ENCODE assay signal across 1 cellular context in the genomic region with DNA sequence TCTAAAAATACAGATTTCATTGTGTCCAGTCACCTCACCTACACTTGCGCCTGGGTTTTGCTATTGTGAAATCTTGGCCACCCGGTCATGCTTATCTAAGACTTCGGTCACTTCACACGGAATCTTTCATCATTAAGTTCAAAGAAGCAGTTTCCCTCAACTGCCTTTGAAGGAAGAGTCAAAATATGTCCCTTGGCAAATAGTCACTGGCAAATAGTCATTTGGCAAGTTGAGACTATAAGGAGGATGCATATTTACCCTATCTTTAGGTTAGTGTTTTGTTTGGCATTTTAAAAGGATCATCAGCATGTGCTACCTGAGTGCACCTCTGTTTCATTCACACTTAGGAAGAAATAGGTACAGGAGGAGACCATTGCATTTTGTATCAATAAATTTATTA.
A peak's percentile ranks its signal among the peaks of the same experiment; 100 is the strongest.
TF ChIP-seq lines count a peak whose summit lies in the region.

No MANE protein-coding gene starts in this region.

TF ChIP-seq in HepG2, 621 proteins besides CTCF, POLR2A, EP300 and RAD21 (continued from another document and continues in another):
- TF ChIP-seq SMAD3 (CRISPR knock-in tag; IDR thresholded peaks at IDR 0.05) (peak; percentile 97), ZNF747 (CRISPR knock-in tag; IDR thresholded peaks at IDR 0.05; ENCODE audit: borderline replicate concordance) (no peak), PAWR (CRISPR knock-in tag; IDR thresholded peaks at IDR 0.05; ENCODE audit: borderline replicate concordance) (no peak), KMT2A (CRISPR knock-in tag; IDR thresholded peaks at IDR 0.05) (peak; percentile 73; the same call in 1 of the 2 replicates), ZNF572 (CRISPR knock-in tag; IDR thresholded peaks at IDR 0.05) (no peak), ZNF83 (CRISPR knock-in tag; IDR thresholded peaks at IDR 0.05; ENCODE audit: borderline replicate concordance) (no peak), ZNF766 (CRISPR knock-in tag; IDR thresholded peaks at IDR 0.05; ENCODE audit: borderline replicate concordance) (no peak), ZNF788 (CRISPR knock-in tag; IDR thresholded peaks at IDR 0.05; ENCODE audit: borderline replicate concordance) (no peak; the same call in 1 of the 2 replicates), MTF2 (CRISPR knock-in tag; IDR thresholded peaks at IDR 0.05; ENCODE audit: borderline replicate concordance) (no peak), PITX1 (CRISPR knock-in tag; IDR thresholded peaks at IDR 0.05) (peak; percentile 93), HDAC2 (CRISPR knock-in tag; IDR thresholded peaks at IDR 0.05) (peak; percentile 99), MZF1 (CRISPR knock-in tag; IDR thresholded peaks at IDR 0.05; ENCODE audit: borderline replicate concordance) (no peak), SIX4 (CRISPR knock-in tag; IDR thresholded peaks at IDR 0.05) (peak; percentile 95), GABPA (IDR thresholded peaks at IDR 0.05; ENCODE audit: low read depth, low read length) (no peak), GABPA (CRISPR knock-in tag; IDR thresholded peaks at IDR 0.05; ENCODE audit: low read depth) (peak; percentile 37; the same call in 1 of the 2 replicates), ZNF749 (CRISPR knock-in tag; IDR thresholded peaks at IDR 0.05; ENCODE audit: borderline replicate concordance) (0 out of 2 replicates have a peak, but pooled peaks have one; percentile 68), SRY (CRISPR knock-in tag; IDR thresholded peaks at IDR 0.05) (no peak), ZNF878 (CRISPR knock-in tag; IDR thresholded peaks at IDR 0.05) (no peak), SIX1 (CRISPR knock-in tag; IDR thresholded peaks at IDR 0.05; ENCODE audit: borderline replicate concordance) (peak; percentile 90; the same call in 1 of the 2 replicates), SCMH1 (CRISPR knock-in tag; IDR thresholded peaks at IDR 0.05; ENCODE audit: borderline replicate concordance) (no peak), DMAP1 (CRISPR knock-in tag; IDR thresholded peaks at IDR 0.05) (peak; percentile 75), ZNF556 (CRISPR knock-in tag; IDR thresholded peaks at IDR 0.05; ENCODE audit: borderline replicate concordance) (peak; percentile 80; the same call in 1 of the 2 replicates), KAT7 (CRISPR knock-in tag; IDR thresholded peaks at IDR 0.05; ENCODE audit: borderline replicate concordance) (peak; percentile 61; the same call in 1 of the 2 replicates), KAT8 (CRISPR knock-in tag; IDR thresholded peaks at IDR 0.05) (peak; percentile 85), TOE1 (CRISPR knock-in tag; IDR thresholded peaks at IDR 0.05) (peak; percentile 83; the same call in 1 of the 2 replicates), ZNF549 (CRISPR knock-in tag; IDR thresholded peaks at IDR 0.05) (no peak), ZNF30 (CRISPR knock-in tag; IDR thresholded peaks at IDR 0.05) (no peak), TGIF2 (CRISPR knock-in tag; IDR thresholded peaks at IDR 0.05) (peak; percentile 84), ZNF138 (CRISPR knock-in tag; IDR thresholded peaks at IDR 0.05; ENCODE audit: low read depth) (no peak), NONO (IDR thresholded peaks at IDR 0.05) (no peak), NONO (CRISPR knock-in tag; conservative IDR thresholded peaks at IDR 0.05) (peak; percentile 77; the same call in 1 of the 2 replicates), ZNF335 (CRISPR knock-in tag; IDR thresholded peaks at IDR 0.05) (peak; percentile 80), ZZZ3 (CRISPR knock-in tag; IDR thresholded peaks at IDR 0.05; ENCODE audit: borderline replicate concordance) (no peak), SP5 (CRISPR knock-in tag; IDR thresholded peaks at IDR 0.05; ENCODE audit: borderline replicate concordance, low read depth) (peak; percentile 90), ZNF44 (CRISPR knock-in tag; IDR thresholded peaks at IDR 0.05) (no peak), POLR2AphosphoS2 (IDR thresholded peaks at IDR 0.05; ENCODE audit: low read depth, low read length) (no peak), ZNF720 (CRISPR knock-in tag; IDR thresholded peaks at IDR 0.05) (no peak), ZNF546 (CRISPR knock-in tag; conservative IDR thresholded peaks at IDR 0.05) (no peak), ZSCAN12 (CRISPR knock-in tag; IDR thresholded peaks at IDR 0.05) (no peak), NFATC3 (CRISPR knock-in tag; IDR thresholded peaks at IDR 0.05) (no peak), CEBPB (IDR thresholded peaks at IDR 0.05; ENCODE audit: borderline replicate concordance, low read depth, low read length) (peak; percentile 99), ZNF331 (CRISPR knock-in tag; IDR thresholded peaks at IDR 0.05) (peak; percentile 93), ZC3H13 (CRISPR knock-in tag; IDR thresholded peaks at IDR 0.05) (no peak), BRCA1 (CRISPR knock-in tag; IDR thresholded peaks at IDR 0.05) (no peak), ZNF629 (CRISPR knock-in tag; conservative IDR thresholded peaks at IDR 0.05) (no peak; the same call in 1 of the 2 replicates), ZFP41 (CRISPR knock-in tag; IDR thresholded peaks at IDR 0.05; ENCODE audit: borderline replicate concordance) (no peak)
- TF ChIP-seq, protein P1, sequence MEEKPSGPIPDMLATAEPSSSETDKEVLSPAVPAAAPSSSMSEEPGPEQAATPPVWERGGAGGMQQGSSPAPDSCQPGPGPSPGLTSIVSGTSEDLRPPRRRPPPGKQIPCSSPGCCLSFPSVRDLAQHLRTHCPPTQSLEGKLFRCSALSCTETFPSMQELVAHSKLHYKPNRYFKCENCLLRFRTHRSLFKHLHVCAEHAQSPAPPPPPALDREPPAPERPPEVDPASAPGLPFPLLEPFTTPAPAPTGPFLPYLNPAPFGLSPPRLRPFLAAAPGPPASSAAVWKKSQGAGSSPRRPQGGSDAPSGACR (CRISPR knock-in tag; IDR thresholded peaks at IDR 0.05), result 0 out of 2 replicates have a peak, but pooled peaks have one; percentile 42
- TF ChIP-seq, protein P2, sequence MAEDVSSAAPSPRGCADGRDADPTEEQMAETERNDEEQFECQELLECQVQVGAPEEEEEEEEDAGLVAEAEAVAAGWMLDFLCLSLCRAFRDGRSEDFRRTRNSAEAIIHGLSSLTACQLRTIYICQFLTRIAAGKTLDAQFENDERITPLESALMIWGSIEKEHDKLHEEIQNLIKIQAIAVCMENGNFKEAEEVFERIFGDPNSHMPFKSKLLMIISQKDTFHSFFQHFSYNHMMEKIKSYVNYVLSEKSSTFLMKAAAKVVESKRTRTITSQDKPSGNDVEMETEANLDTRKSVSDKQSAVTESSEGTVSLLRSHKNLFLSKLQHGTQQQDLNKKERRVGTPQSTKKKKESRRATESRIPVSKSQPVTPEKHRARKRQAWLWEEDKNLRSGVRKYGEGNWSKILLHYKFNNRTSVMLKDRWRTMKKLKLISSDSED (CRISPR knock-in tag; IDR thresholded peaks at IDR 0.05), result no peak
- TF ChIP-seq, protein P3, sequence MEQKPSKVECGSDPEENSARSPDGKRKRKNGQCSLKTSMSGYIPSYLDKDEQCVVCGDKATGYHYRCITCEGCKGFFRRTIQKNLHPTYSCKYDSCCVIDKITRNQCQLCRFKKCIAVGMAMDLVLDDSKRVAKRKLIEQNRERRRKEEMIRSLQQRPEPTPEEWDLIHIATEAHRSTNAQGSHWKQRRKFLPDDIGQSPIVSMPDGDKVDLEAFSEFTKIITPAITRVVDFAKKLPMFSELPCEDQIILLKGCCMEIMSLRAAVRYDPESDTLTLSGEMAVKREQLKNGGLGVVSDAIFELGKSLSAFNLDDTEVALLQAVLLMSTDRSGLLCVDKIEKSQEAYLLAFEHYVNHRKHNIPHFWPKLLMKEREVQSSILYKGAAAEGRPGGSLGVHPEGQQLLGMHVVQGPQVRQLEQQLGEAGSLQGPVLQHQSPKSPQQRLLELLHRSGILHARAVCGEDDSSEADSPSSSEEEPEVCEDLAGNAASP (CRISPR knock-in tag; IDR thresholded peaks at IDR 0.05; ENCODE audit: borderline replicate concordance), result peak; percentile 98
- TF ChIP-seq, protein P4, sequence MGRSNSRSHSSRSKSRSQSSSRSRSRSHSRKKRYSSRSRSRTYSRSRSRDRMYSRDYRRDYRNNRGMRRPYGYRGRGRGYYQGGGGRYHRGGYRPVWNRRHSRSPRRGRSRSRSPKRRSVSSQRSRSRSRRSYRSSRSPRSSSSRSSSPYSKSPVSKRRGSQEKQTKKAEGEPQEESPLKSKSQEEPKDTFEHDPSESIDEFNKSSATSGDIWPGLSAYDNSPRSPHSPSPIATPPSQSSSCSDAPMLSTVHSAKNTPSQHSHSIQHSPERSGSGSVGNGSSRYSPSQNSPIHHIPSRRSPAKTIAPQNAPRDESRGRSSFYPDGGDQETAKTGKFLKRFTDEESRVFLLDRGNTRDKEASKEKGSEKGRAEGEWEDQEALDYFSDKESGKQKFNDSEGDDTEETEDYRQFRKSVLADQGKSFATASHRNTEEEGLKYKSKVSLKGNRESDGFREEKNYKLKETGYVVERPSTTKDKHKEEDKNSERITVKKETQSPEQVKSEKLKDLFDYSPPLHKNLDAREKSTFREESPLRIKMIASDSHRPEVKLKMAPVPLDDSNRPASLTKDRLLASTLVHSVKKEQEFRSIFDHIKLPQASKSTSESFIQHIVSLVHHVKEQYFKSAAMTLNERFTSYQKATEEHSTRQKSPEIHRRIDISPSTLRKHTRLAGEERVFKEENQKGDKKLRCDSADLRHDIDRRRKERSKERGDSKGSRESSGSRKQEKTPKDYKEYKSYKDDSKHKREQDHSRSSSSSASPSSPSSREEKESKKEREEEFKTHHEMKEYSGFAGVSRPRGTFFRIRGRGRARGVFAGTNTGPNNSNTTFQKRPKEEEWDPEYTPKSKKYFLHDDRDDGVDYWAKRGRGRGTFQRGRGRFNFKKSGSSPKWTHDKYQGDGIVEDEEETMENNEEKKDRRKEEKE (IDR thresholded peaks at IDR 0.05), result no peak
- TF ChIP-seq, protein P5, sequence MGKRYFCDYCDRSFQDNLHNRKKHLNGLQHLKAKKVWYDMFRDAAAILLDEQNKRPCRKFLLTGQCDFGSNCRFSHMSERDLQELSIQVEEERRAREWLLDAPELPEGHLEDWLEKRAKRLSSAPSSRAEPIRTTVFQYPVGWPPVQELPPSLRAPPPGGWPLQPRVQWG (CRISPR knock-in tag; IDR thresholded peaks at IDR 0.05; ENCODE audit: borderline replicate concordance, low read depth), result no peak
- TF ChIP-seq, protein P6, sequence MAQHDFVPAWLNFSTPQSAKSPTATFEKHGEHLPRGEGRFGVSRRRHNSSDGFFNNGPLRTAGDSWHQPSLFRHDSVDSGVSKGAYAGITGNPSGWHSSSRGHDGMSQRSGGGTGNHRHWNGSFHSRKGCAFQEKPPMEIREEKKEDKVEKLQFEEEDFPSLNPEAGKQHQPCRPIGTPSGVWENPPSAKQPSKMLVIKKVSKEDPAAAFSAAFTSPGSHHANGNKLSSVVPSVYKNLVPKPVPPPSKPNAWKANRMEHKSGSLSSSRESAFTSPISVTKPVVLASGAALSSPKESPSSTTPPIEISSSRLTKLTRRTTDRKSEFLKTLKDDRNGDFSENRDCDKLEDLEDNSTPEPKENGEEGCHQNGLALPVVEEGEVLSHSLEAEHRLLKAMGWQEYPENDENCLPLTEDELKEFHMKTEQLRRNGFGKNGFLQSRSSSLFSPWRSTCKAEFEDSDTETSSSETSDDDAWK (CRISPR knock-in tag; IDR thresholded peaks at IDR 0.05), result no peak
- TF ChIP-seq, protein P7, sequence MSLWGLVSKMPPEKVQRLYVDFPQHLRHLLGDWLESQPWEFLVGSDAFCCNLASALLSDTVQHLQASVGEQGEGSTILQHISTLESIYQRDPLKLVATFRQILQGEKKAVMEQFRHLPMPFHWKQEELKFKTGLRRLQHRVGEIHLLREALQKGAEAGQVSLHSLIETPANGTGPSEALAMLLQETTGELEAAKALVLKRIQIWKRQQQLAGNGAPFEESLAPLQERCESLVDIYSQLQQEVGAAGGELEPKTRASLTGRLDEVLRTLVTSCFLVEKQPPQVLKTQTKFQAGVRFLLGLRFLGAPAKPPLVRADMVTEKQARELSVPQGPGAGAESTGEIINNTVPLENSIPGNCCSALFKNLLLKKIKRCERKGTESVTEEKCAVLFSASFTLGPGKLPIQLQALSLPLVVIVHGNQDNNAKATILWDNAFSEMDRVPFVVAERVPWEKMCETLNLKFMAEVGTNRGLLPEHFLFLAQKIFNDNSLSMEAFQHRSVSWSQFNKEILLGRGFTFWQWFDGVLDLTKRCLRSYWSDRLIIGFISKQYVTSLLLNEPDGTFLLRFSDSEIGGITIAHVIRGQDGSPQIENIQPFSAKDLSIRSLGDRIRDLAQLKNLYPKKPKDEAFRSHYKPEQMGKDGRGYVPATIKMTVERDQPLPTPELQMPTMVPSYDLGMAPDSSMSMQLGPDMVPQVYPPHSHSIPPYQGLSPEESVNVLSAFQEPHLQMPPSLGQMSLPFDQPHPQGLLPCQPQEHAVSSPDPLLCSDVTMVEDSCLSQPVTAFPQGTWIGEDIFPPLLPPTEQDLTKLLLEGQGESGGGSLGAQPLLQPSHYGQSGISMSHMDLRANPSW (CRISPR knock-in tag; IDR thresholded peaks at IDR 0.05; ENCODE audit: borderline replicate concordance), result no peak
- TF ChIP-seq, protein P8, sequence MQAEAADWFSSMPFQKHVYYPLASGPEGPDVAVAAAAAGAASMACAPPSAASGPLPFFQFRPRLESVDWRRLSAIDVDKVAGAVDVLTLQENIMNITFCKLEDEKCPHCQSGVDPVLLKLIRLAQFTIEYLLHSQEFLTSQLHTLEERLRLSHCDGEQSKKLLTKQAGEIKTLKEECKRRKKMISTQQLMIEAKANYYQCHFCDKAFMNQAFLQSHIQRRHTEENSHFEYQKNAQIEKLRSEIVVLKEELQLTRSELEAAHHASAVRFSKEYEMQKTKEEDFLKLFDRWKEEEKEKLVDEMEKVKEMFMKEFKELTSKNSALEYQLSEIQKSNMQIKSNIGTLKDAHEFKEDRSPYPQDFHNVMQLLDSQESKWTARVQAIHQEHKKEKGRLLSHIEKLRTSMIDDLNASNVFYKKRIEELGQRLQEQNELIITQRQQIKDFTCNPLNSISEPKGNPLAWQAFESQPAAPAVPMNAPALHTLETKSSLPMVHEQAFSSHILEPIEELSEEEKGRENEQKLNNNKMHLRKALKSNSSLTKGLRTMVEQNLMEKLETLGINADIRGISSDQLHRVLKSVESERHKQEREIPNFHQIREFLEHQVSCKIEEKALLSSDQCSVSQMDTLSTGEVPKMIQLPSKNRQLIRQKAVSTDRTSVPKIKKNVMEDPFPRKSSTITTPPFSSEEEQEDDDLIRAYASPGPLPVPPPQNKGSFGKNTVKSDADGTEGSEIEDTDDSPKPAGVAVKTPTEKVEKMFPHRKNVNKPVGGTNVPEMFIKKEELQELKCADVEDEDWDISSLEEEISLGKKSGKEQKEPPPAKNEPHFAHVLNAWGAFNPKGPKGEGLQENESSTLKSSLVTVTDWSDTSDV (CRISPR knock-in tag; IDR thresholded peaks at IDR 0.05), result no peak
